24 cellular contexts compared by ENCODE assay signal in the genomic region with DNA sequence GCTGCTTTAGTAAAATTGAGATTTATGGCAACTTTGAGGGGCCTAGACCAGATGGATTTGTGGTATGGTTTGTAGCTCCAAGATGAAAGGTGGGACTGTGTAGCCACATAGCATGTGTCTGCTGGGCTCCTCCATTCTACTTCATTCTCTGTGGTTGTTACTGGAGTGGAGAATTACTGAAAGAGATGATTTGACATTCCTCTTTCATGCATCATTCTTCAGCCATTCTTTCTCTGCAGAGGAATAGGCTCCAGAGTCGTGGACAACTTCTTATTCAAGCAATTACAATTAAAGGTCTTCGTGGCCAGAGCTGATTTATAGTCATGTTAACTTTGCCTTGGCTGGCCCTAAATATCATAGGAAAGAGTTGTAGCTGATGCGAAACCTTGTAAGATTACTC.
"Had no signal": no experiment of that assay in that cellular context is flagged by ENCODE, and none has a peak within 500 bp of the region (broad histone marks: within the 10 kb centered on the region; RNA-seq: fewer than 3 reads in every experiment).

No MANE protein-coding gene starts in this region.

- DNase-seq: activated B cell treated with CpG ODN at 0.5 μM for 24 hours; activated CD4-positive, alpha-beta T cell treated with anti-CD3 and anti-CD28 coated beads for 36 hours; activated CD4-positive, alpha-beta T cell treated with anti-CD3 and anti-CD28 coated beads, Interleukin-2, amount 50 U/mL, for 48 hours; activated CD8-positive, alpha-beta memory T cell treated with anti-CD3 and anti-CD28 coated beads, Interleukin-2, amount 50 U/mL, for 48 hours; activated naive CD4-positive, alpha-beta T cell treated with anti-CD3 and anti-CD28 coated beads for 36 hours; activated naive CD8-positive, alpha-beta T cell treated with anti-CD3 and anti-CD28 coated beads, Interleukin-2, amount 10 ng/mL, durations not matched to agents 7 days and 5 days; activated T-cell treated with anti-CD3 and anti-CD28 coated beads, Interleukin-2, amount 50 U/mL, for 4 hours; amniotic stem cell; dermis blood vessel endothelial cell; effector CD8-positive, alpha-beta T cell; foreskin melanocyte; kidney; left ventricle myocardium inferior; naive thymus-derived CD8-positive, alpha-beta T cell; posterior cingulate gyrus; stimulated activated CD4-positive, alpha-beta T cell treated with anti-CD3 and anti-CD28 coated beads, Interleukin-2, amount 100 ng/mL, for 48 hours; stimulated activated CD8-positive, alpha-beta memory T cell treated with anti-CD3 and anti-CD28 coated beads, Interleukin-4, amount 100 ng/mL, for 48 hours; stimulated activated naive B cell treated with anti-CD40 and anti-IgM and Interleukin-4, amounts not matched to agents 10 μg/mL and 1 μg/mL and 100 μg/mL, for 72 hours; T1000; upper lobe of left lung had no signal

- H3K4me3 Mint-ChIP-seq: activated B cell treated with CpG ODN at 0.5 μM for 24 hours; activated CD4-positive, alpha-beta T cell treated with anti-CD3 and anti-CD28 coated beads for 36 hours; activated naive CD4-positive, alpha-beta T cell treated with anti-CD3 and anti-CD28 coated beads for 36 hours; activated naive CD8-positive, alpha-beta T cell treated with anti-CD3 and anti-CD28 coated beads, Interleukin-2, amount 10 ng/mL, durations not matched to agents 7 days and 5 days; activated T-cell treated with anti-CD3 and anti-CD28 coated beads, Interleukin-2, amount 50 U/mL, for 4 hours; brain; naive thymus-derived CD8-positive, alpha-beta T cell; neural progenitor cell; stimulated activated naive B cell treated with anti-CD40 and anti-IgM and Interleukin-4, amounts not matched to agents 10 μg/mL and 1 μg/mL and 100 μg/mL, for 72 hours; T-helper 1 cell treated with Interleukin-12 subunit alpha and Interleukin-12 subunit beta and Interleukin-4 antibody, amounts not matched to agents 30 μg/mL and 1 μg/mL, for 36 hours had no signal

- H3K36me3 Mint-ChIP-seq: activated naive CD8-positive, alpha-beta T cell treated with anti-CD3 and anti-CD28 coated beads, Interleukin-2, amount 10 ng/mL, durations not matched to agents 7 days and 5 days; brain; naive thymus-derived CD8-positive, alpha-beta T cell; neural progenitor cell; stimulated activated naive B cell treated with anti-CD40 and anti-IgM and Interleukin-4, amounts not matched to agents 10 μg/mL and 1 μg/mL and 100 μg/mL, for 72 hours had no signal

- H3K27me3 Mint-ChIP-seq: activated B cell treated with CpG ODN at 0.5 μM for 24 hours; activated CD4-positive, alpha-beta T cell treated with anti-CD3 and anti-CD28 coated beads for 36 hours; activated naive CD8-positive, alpha-beta T cell treated with anti-CD3 and anti-CD28 coated beads, Interleukin-2, amount 10 ng/mL, durations not matched to agents 7 days and 5 days; brain; naive thymus-derived CD8-positive, alpha-beta T cell; stimulated activated naive B cell treated with anti-CD40 and anti-IgM and Interleukin-4, amounts not matched to agents 10 μg/mL and 1 μg/mL and 100 μg/mL, for 72 hours had no signal

- ATAC-seq: activated CD4-positive, alpha-beta T cell treated with anti-CD3 and anti-CD28 coated beads for 36 hours; activated T-cell treated with anti-CD3 and anti-CD28 coated beads, Interleukin-2, amount 50 U/mL, for 4 hours; naive thymus-derived CD8-positive, alpha-beta T cell; sciatic nerve; stimulated activated naive B cell treated with anti-CD40 and anti-IgM and Interleukin-4, amounts not matched to agents 10 μg/mL and 1 μg/mL and 100 μg/mL, for 72 hours had no signal

- H3K9me3 ChIP-seq: left ventricle myocardium inferior, upper lobe of left lung had no signal

- H3K27ac ChIP-seq: left ventricle myocardium inferior, neural progenitor cell, upper lobe of left lung had no signal

- H3K4me1 ChIP-seq: neural progenitor cell, upper lobe of left lung had no signal

- H3K36me3 ChIP-seq: left ventricle myocardium inferior, neural progenitor cell, upper lobe of left lung had no signal

- H3K4me1 Mint-ChIP-seq: activated B cell treated with CpG ODN at 0.5 μM for 24 hours; activated CD4-positive, alpha-beta T cell treated with anti-CD3 and anti-CD28 coated beads for 36 hours; activated naive CD8-positive, alpha-beta T cell treated with anti-CD3 and anti-CD28 coated beads, Interleukin-2, amount 10 ng/mL, durations not matched to agents 7 days and 5 days; naive thymus-derived CD8-positive, alpha-beta T cell; stimulated activated naive B cell treated with anti-CD40 and anti-IgM and Interleukin-4, amounts not matched to agents 10 μg/mL and 1 μg/mL and 100 μg/mL, for 72 hours had no signal

- H3K27ac Mint-ChIP-seq: activated B cell treated with CpG ODN at 0.5 μM for 24 hours; activated CD4-positive, alpha-beta T cell treated with anti-CD3 and anti-CD28 coated beads for 36 hours; activated naive CD4-positive, alpha-beta T cell treated with anti-CD3 and anti-CD28 coated beads for 36 hours; activated naive CD8-positive, alpha-beta T cell treated with anti-CD3 and anti-CD28 coated beads, Interleukin-2, amount 10 ng/mL, durations not matched to agents 7 days and 5 days; naive thymus-derived CD8-positive, alpha-beta T cell; neural progenitor cell; stimulated activated naive B cell treated with anti-CD40 and anti-IgM and Interleukin-4, amounts not matched to agents 10 μg/mL and 1 μg/mL and 100 μg/mL, for 72 hours; T-helper 1 cell treated with Interleukin-12 subunit alpha and Interleukin-12 subunit beta and Interleukin-4 antibody, amounts not matched to agents 30 μg/mL and 1 μg/mL, for 36 hours had no signal

- H3K9me3 Mint-ChIP-seq: activated T-cell treated with anti-CD3 and anti-CD28 coated beads, Interleukin-2, amount 50 U/mL, for 4 hours; neural progenitor cell; T-helper 1 cell treated with Interleukin-12 subunit alpha and Interleukin-12 subunit beta and Interleukin-4 antibody, amounts not matched to agents 30 μg/mL and 1 μg/mL, for 36 hours had no signal

- H3K27me3 ChIP-seq: neural progenitor cell, upper lobe of left lung had no signal

- H3K4me3 ChIP-seq: left ventricle myocardium inferior, neural progenitor cell, upper lobe of left lung had no signal
